Comparison of ENCODE assay signal across 2 cellular contexts in genomic region chr12:54022960-54023884, GRCh38.
TF ChIP-seq lines count a peak whose summit lies in the region.

No MANE protein-coding gene starts in this region.

TF ChIP-seq in GM23338, 12 proteins besides CTCF, POLR2A, EP300 and RAD21:
- TF ChIP-seq ETS1 (IDR thresholded peaks at IDR 0.05) (no peak), CREB1 (CRISPR knock-in tag; IDR thresholded peaks at IDR 0.05; ENCODE audit: low read depth) (no peak), POLR2AphosphoS5 (IDR thresholded peaks at IDR 0.05; ENCODE audit: low read depth) (no peak), EZH2 (IDR thresholded peaks at IDR 0.05; ENCODE audit: low read depth, unreplicated experiment) (peak; percentile 37), ZNF114 (CRISPR knock-in tag; IDR thresholded peaks at IDR 0.05) (no peak), NANOG (IDR thresholded peaks at IDR 0.05; ENCODE audit: borderline replicate concordance) (no peak), ZNF331 (CRISPR knock-in tag; IDR thresholded peaks at IDR 0.05; ENCODE audit: low read depth) (no peak)

TF ChIP-seq in K562, 482 proteins besides CTCF, POLR2A, EP300 and RAD21:
- TF ChIP-seq NFYB (IDR thresholded peaks at IDR 0.05; ENCODE audit: extremely low read depth, insufficient read length), result no peak
- TF ChIP-seq SNIP1 (IDR thresholded peaks at IDR 0.05; ENCODE audit: low read depth), result no peak
- TF ChIP-seq ILK (tag; IDR thresholded peaks at IDR 0.05; ENCODE audit: borderline replicate concordance, low read depth), result no peak
- no peak for TF ChIP-seq STAT6 (CRISPR knock-in tag; IDR thresholded peaks at IDR 0.05)
- no peak for TF ChIP-seq KAT2B (IDR thresholded peaks at IDR 0.05; ENCODE audit: low read depth, low read length)
- no peak for TF ChIP-seq ZZZ3 (IDR thresholded peaks at IDR 0.05)
- TF ChIP-seq SMAD1 (IDR thresholded peaks at IDR 0.05; ENCODE audit: low read depth, low read length, partially characterized antibody), result no peak
- no peak for TF ChIP-seq SIN3A (IDR thresholded peaks at IDR 0.05; ENCODE audit: borderline replicate concordance in 2 of 2, control insufficient read depth in 1 of 2, low read depth in 2 of 2, low read length in 2 of 2)
- no peak for TF ChIP-seq THRB (CRISPR knock-in tag; conservative IDR thresholded peaks at IDR 0.05)
- no peak for TF ChIP-seq ZNF655 (CRISPR knock-in tag; IDR thresholded peaks at IDR 0.05)
- no peak for TF ChIP-seq FIP1L1 (IDR thresholded peaks at IDR 0.05; ENCODE audit: low read depth, low read length, poor library complexity, severe bottlenecking)
